In the genomic region with DNA sequence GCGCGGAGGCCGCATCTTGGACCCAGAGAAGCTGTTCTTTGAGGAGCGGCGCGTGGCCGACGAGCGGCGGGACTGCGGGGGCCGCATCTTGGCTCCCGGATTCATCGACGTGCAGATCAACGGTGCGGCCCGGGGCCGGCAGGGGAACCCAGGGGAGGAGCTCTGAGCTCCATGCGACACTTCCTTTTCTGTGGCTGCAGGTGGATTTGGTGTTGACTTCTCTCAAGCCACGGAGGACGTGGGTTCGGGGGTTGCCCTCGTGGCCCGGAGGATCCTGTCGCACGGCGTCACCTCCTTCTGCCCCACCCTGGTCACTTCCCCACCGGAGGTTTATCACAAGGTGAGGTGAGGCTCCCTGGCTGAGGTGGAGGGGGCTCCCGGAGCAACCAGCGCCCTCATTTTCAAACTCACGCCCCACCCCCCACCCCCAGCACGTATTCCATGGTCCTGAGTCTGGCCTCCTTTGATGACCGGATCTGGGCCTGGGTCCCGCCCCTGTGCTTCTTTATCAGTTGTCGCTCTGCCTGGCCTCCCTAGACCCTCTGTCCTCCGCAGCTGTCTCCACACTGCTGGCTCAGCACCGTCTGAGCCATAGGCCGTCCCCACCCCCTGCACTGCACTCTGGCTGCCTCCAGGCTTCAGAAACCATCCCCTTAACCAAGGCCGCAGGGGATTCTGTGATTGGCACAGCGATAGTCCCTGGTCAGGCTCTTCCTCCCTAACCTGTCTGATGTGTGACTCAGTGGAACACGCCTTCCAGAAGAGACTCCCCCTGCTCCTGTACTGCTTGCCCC, we compare ENCODE assay signal across 7 cellular contexts. TPM values are rescaled to one million over a fixed set of nuclear protein-coding genes. Genes with fewer than 3 reads are reported as not detected.
A peak's percentile ranks its signal among the peaks of the same experiment; 100 is the strongest.
DNase-seq lines count a peak whose midpoint lies in the region; ATAC-seq and TF ChIP-seq lines count a peak whose summit lies in the region.

No MANE protein-coding gene starts in this region.

- intact Hi-C loops in PC-3 (cut with micrococcal nuclease): no loop called here

- DNase-seq in PC-3: peak; percentile 76
- peak in 1 of 2 donors; percentile 53 for DNase-seq in activated naive CD4-positive, alpha-beta T cell treated with anti-CD3 and anti-CD28 coated beads, Interleukin-2, amount 50 U/mL, for 72 hours (ENCODE audit: low spot score in 2 of 2)
- peak; percentile 53 for DNase-seq in hepatic stellate cell (ENCODE audit: low spot score)
- no peak for DNase-seq in skeletal muscle cell (ENCODE audit: low read depth)

- H3K9me2 ChIP-seq in PC-3 (replicated peaks; ENCODE audit: low read length): no peaks in the 10 kb centered on the region

- POLR2A ChIA-PET in PC-3 (lab: Charles Lee; ENCODE audit: unreplicated experiment): interaction anchor here (0.8 kb wide), 1 partner anchor 10 kb away, joined by 14 read pairs; a partner anchor contains a TSS

- H3K4me1 ChIP-seq in PC-3 (ENCODE audit: insufficient read depth, low read length): peaks cover 21% of the 10 kb centered on the region

- no peak overlapping the region for H2AFZ ChIP-seq in PC-3 (ENCODE audit: low read length)

- H3K9me3 ChIP-seq in PC-3 (ENCODE audit: low read length): no peaks in the 10 kb centered on the region

- peak overlapping the region; percentile 79 for H3K9ac ChIP-seq in PC-3 (ENCODE audit: low read length)

- no peaks in the 10 kb centered on the region for H3K9me3 Mint-ChIP-seq in activated naive CD4-positive, alpha-beta T cell treated with anti-CD3 and anti-CD28 coated beads, Interleukin-2, amount 50 U/mL, for 72 hours

- peak overlapping the region; percentile 92 for H3K4me2 ChIP-seq in PC-3 (ENCODE audit: low read length)

- TF ChIP-seq CTCF in PC-3 (conservative IDR thresholded peaks at IDR 0.05; ENCODE audit: low read depth, low read length): no peak

- H3K4me3 ChIP-seq in PC-3 (ENCODE audit: low read length) (peak overlapping the region; percentile 78), skeletal muscle cell (ENCODE audit: low read depth, low read length) (peak overlapping the region; percentile 61)

- CTCF ChIA-PET in PC-3 (lab: Charles Lee): no interaction called here

- ATAC-seq in GM21381 (IDR thresholded peaks at IDR 0.05; ENCODE audit: unreplicated experiment): peak; percentile 16
- peak; percentile 69 for ATAC-seq in PC-3
- ATAC-seq in activated naive CD4-positive, alpha-beta T cell treated with anti-CD3 and anti-CD28 coated beads, Interleukin-2, amount 50 U/mL, for 72 hours: peak; percentile 46 to 55
- no peak for ATAC-seq in GM18858 (IDR thresholded peaks at IDR 0.05; ENCODE audit: unreplicated experiment)
- no peak for ATAC-seq in HG02623 (IDR thresholded peaks at IDR 0.05; ENCODE audit: unreplicated experiment)

- peaks cover 25% of the 10 kb centered on the region for H4K20me1 ChIP-seq in PC-3 (ENCODE audit: low read length)

- peak overlapping the region; percentile 48 for H3K27ac ChIP-seq in PC-3 (ENCODE audit: low read length)

- H3F3A ChIP-seq in PC-3 (ENCODE audit: low read length, unreplicated experiment): no peaks in the 10 kb centered on the region

- H3K27me3 ChIP-seq in PC-3 (ENCODE audit: low read length): no peaks in the 10 kb centered on the region

- peak overlapping the region; percentile 91 to 99 for H3K27ac Mint-ChIP-seq in activated naive CD4-positive, alpha-beta T cell treated with anti-CD3 and anti-CD28 coated beads, Interleukin-2, amount 50 U/mL, for 72 hours

- H3K79me2 ChIP-seq in PC-3 (ENCODE audit: low read length): peaks cover 56% of the 10 kb centered on the region

- BruUV-seq in PC-3 (replicated peaks; lab: Mats Ljungman, UMichigan): no TSS peak

- H3K36me3 ChIP-seq in PC-3 (ENCODE audit: low read depth, low read length): peaks cover 11% of the 10 kb centered on the region; the same call in 1 of the 2 replicates

- H3K36me3 Mint-ChIP-seq in activated naive CD4-positive, alpha-beta T cell treated with anti-CD3 and anti-CD28 coated beads, Interleukin-2, amount 50 U/mL, for 72 hours: peaks cover 4 to 11% of the 10 kb centered on the region in 2 donors

RNA-seq across cellular contexts. Expression of a gene that starts 0.8 kb away (rescaled TPM):
- total RNA-seq in PC-3 (2014; rRNA removed): 50.3 and 62.8 TPM in 2 replicates
- total RNA-seq in activated naive CD4-positive, alpha-beta T cell treated with anti-CD3 and anti-CD28 coated beads, Interleukin-2, amount 50 U/mL, for 72 hours: 10 to 100 TPM; 37.0 to 37.2 TPM

RNA-seq across cellular contexts. Expression of a gene that starts 7.2 kb away (rescaled TPM):
- total RNA-seq in PC-3 (2014; rRNA removed): 67.4 and 80.2 TPM in 2 replicates
- total RNA-seq in activated naive CD4-positive, alpha-beta T cell treated with anti-CD3 and anti-CD28 coated beads, Interleukin-2, amount 50 U/mL, for 72 hours: 100 to 1,000 TPM in 1 of 2 donors, 10 to 100 TPM in 1; 94.4 to 127 TPM

RNA-seq across cellular contexts. Expression of a gene that starts 10.2 kb away (rescaled TPM):
- 0.46 TPM in 1 of 2 replicates, not detected in the other for total RNA-seq in PC-3 (2014; rRNA removed)
- under 1 TPM in 1 of 2 donors, not detected in 1; 0.50 TPM for total RNA-seq in activated naive CD4-positive, alpha-beta T cell treated with anti-CD3 and anti-CD28 coated beads, Interleukin-2, amount 50 U/mL, for 72 hours

RNA-seq across cellular contexts. Expression of a gene that starts 16.8 kb away (rescaled TPM):
- 13.7 and 18.9 TPM in 2 replicates for total RNA-seq in PC-3 (2014; rRNA removed)
- total RNA-seq in activated naive CD4-positive, alpha-beta T cell treated with anti-CD3 and anti-CD28 coated beads, Interleukin-2, amount 50 U/mL, for 72 hours: 10 to 100 TPM; 36.5 to 57.6 TPM

RNA-seq across cellular contexts. Expression of a gene that starts 46.1 kb away (rescaled TPM):
- 11.3 and 15.2 TPM in 2 replicates for total RNA-seq in PC-3 (2014; rRNA removed)
- total RNA-seq in activated naive CD4-positive, alpha-beta T cell treated with anti-CD3 and anti-CD28 coated beads, Interleukin-2, amount 50 U/mL, for 72 hours: 10 to 100 TPM in 1 of 2 donors, 1 to 10 TPM in 1; 7.8 to 10.6 TPM

Comparison
In these comparisons a context has a peak if more than half of its experiments do, and no peak if none do; other contexts are left out.
1. ATAC-seq: peak in GM21381 (single experiment), PC-3 (single experiment) and activated naive CD4-positive, alpha-beta T cell treated with anti-CD3 and anti-CD28 coated beads, Interleukin-2, amount 50 U/mL, for 72 hours (2 of 2); none in GM18858 (single experiment) and HG02623 (single experiment).